ENCODE assay signal across 8 cellular contexts in the genomic region with DNA sequence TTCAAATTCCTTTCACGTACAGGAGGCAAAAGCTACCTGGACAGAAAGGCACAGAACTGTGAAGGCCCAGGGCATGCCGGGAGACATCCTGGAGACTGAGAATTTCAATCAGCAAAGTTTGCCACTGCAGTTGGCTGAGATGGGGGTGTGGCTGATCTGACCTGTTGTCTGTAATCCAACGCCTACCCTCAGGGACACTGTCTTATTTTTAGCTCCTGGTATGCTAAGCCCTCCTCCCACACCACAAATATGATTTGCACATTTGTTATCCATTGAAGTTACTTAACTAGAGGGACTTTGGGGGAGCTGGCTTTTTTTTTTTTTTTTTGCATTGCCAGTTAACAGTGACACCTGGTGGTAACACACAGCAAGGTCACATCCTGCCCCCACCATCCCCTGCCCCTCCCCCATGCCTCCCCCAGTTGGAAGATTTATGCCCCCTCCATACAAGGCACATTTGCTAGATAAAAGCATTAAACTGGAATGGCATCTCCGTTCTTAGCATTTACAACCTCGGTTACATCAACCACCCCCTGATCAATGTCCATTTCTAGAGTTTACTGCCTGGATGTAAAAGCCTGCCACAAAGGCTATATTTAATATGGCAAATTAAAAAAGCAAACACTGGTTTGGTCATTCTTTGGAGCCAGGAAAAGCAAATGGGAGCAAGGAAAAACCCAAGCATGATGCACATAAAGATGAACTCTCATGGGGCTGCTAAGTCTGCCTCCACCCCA. TPM values are rescaled to one million over a fixed set of nuclear protein-coding genes. Genes with fewer than 3 reads are reported as not detected.
A peak's percentile ranks its signal among the peaks of the same experiment; 100 is the strongest.
DNase-seq lines count a peak whose midpoint lies in the region; ATAC-seq, FAIRE-seq and TF ChIP-seq lines count a peak whose summit lies in the region.

No MANE protein-coding gene starts in this region.

- H3K36me3 Mint-ChIP-seq in activated naive CD4-positive, alpha-beta T cell treated with anti-CD3 and anti-CD28 coated beads, Interleukin-2, amount 10 ng/mL, durations not matched to agents 7 days and 5 days = peaks cover 35% of the 10 kb centered on the region
- H3K36me3 Mint-ChIP-seq in activated T-helper 1 cell treated with anti-CD3 and anti-CD28 coated beads, Interleukin-12 subunit alpha, Interleukin-12 subunit beta, Interleukin-2, Interleukin-4 antibody, amounts not matched to agents 30 ng/mL and 10 ng/mL and 1 ng/mL, durations not matched to agents 14 hours and 24 hours and 36 hours (ENCODE audit: low read depth) = peaks cover 35% of the 10 kb centered on the region

- H3K36me3 ChIP-seq in MM.1S (replicated peaks; ENCODE audit: insufficient read depth, low read length) (no peaks in the 10 kb centered on the region; the same call in 1 of the 2 replicates), upper lobe of left lung (peaks cover 18 to 47% (median 32%) of the 10 kb centered on the region in 4 donors), kidney (ENCODE audit: control insufficient read depth in 1 of 2, insufficient read depth in 2 of 2, low read length in 2 of 2) (peaks cover 15 to 33% of the 10 kb centered on the region in 2 donors)

- no peaks in the 10 kb centered on the region for H3K27me3 Mint-ChIP-seq in activated naive CD4-positive, alpha-beta T cell treated with anti-CD3 and anti-CD28 coated beads, Interleukin-2, amount 10 ng/mL, durations not matched to agents 7 days and 5 days
- no peaks in the 10 kb centered on the region for H3K27me3 Mint-ChIP-seq in activated T-helper 1 cell treated with anti-CD3 and anti-CD28 coated beads, Interleukin-12 subunit alpha, Interleukin-12 subunit beta, Interleukin-2, Interleukin-4 antibody, amounts not matched to agents 30 ng/mL and 10 ng/mL and 1 ng/mL, durations not matched to agents 14 hours and 24 hours and 36 hours (ENCODE audit: insufficient read depth)

- H3K4me1 ChIP-seq in MM.1S (ENCODE audit: low read length) (peaks cover 36% of the 10 kb centered on the region), upper lobe of left lung (peaks cover 50 to 68% (median 61%) of the 10 kb centered on the region in 4 donors), kidney (ENCODE audit: control insufficient read depth in 1 of 2, insufficient read depth in 1 of 2, low read depth in 1 of 2, low read length in 2 of 2) (peaks cover 3 to 5% of the 10 kb centered on the region in 2 donors)

- TF ChIP-seq POLR2A in upper lobe of left lung (IDR thresholded peaks at IDR 0.05) = no peak

- ATAC-seq in upper lobe of left lung (ENCODE audit: low FRiP score in 2 of 2) (peak in 1 of 2 donors; percentile 68), GM18907 (IDR thresholded peaks at IDR 0.05; ENCODE audit: unreplicated experiment) (no peak)

- H3K9me2 ChIP-seq in MM.1S (replicated peaks; ENCODE audit: insufficient read depth, low read length) = no peaks in the 10 kb centered on the region

- H3K79me2 ChIP-seq in MM.1S (ENCODE audit: low read length) = no peaks in the 10 kb centered on the region

- intact Hi-C loops in activated T-helper 1 cell treated with anti-CD3 and anti-CD28 coated beads, Interleukin-12 subunit alpha, Interleukin-12 subunit beta, Interleukin-2, Interleukin-4 antibody, amounts not matched to agents 30 ng/mL and 10 ng/mL and 1 ng/mL, durations not matched to agents 14 hours and 24 hours and 36 hours (cut with micrococcal nuclease) = loop anchor here (1.0 to 10.0 kb wide), 6 partner anchors 39 to 429 kb away; partner anchors contain the start of genes RPRD1B, TTI1 and VSTM2L
- intact Hi-C loops in kidney (cut with DNase I) = no loop called here

- H3K27ac ChIP-seq in MM.1S (ENCODE audit: low read length) (peak overlapping the region; percentile 87; the same call in 1 of the 2 replicates), upper lobe of left lung (peak overlapping the region; percentile 42 to 82 (median 49)), kidney (ENCODE audit: low read depth in 2 of 2, low read length in 2 of 2) (no peak overlapping the region)

- H3K4me3 ChIP-seq in MM.1S (ENCODE audit: low read length) = no peak overlapping the region
- no peak overlapping the region for H3K4me3 ChIP-seq in upper lobe of left lung
- H3K4me3 ChIP-seq in kidney (ENCODE audit: low read length in 2 of 2) = no peak overlapping the region

- CTCF ChIA-PET in activated naive CD4-positive, alpha-beta T cell treated with anti-CD3 and anti-CD28 coated beads, Interleukin-2, amount 10 ng/mL, durations not matched to agents 7 days and 5 days (lab: Charles Lee) = interaction anchor here (1.0 to 5.3 kb wide), 6 partner anchors 9 to 427 kb away, joined by 3 to 30 read pairs (median 4); no protein-coding TSS in a partner anchor

- TF ChIP-seq EP300 in upper lobe of left lung (IDR thresholded peaks at IDR 0.05) = peak in 1 of 4 donors; percentile 5

- H3K9me3 ChIP-seq in MM.1S (replicated peaks; ENCODE audit: insufficient read depth, low read length) = no peaks in the 10 kb centered on the region
- H3K9me3 ChIP-seq in upper lobe of left lung = no peaks in the 10 kb centered on the region
- no peaks in the 10 kb centered on the region for H3K9me3 ChIP-seq in kidney (ENCODE audit: control insufficient read depth in 1 of 2, low read length in 2 of 2)

- no peak overlapping the region for H3K27ac Mint-ChIP-seq in activated naive CD4-positive, alpha-beta T cell treated with anti-CD3 and anti-CD28 coated beads, Interleukin-2, amount 10 ng/mL, durations not matched to agents 7 days and 5 days
- H3K27ac Mint-ChIP-seq in activated T-helper 1 cell treated with anti-CD3 and anti-CD28 coated beads, Interleukin-12 subunit alpha, Interleukin-12 subunit beta, Interleukin-2, Interleukin-4 antibody, amounts not matched to agents 30 ng/mL and 10 ng/mL and 1 ng/mL, durations not matched to agents 14 hours and 24 hours and 36 hours = peak overlapping the region; percentile 32

- TF ChIP-seq CTCF in MM.1S (IDR thresholded peaks at IDR 0.05; ENCODE audit: low read length) (peak; percentile 51), upper lobe of left lung (IDR thresholded peaks at IDR 0.05) (peak in 2 of 6 experiments; percentile 17 to 63), kidney (IDR thresholded peaks at IDR 0.05; ENCODE audit: borderline replicate concordance, extremely low read depth, insufficient read depth) (no peak)

- no peaks in the 10 kb centered on the region for H3K9me3 Mint-ChIP-seq in activated naive CD4-positive, alpha-beta T cell treated with anti-CD3 and anti-CD28 coated beads, Interleukin-2, amount 10 ng/mL, durations not matched to agents 7 days and 5 days
- no peaks in the 10 kb centered on the region for H3K9me3 Mint-ChIP-seq in activated T-helper 1 cell treated with anti-CD3 and anti-CD28 coated beads, Interleukin-12 subunit alpha, Interleukin-12 subunit beta, Interleukin-2, Interleukin-4 antibody, amounts not matched to agents 30 ng/mL and 10 ng/mL and 1 ng/mL, durations not matched to agents 14 hours and 24 hours and 36 hours

- no peak overlapping the region for H3K4me3 Mint-ChIP-seq in activated naive CD4-positive, alpha-beta T cell treated with anti-CD3 and anti-CD28 coated beads, Interleukin-2, amount 10 ng/mL, durations not matched to agents 7 days and 5 days
- no peak overlapping the region for H3K4me3 Mint-ChIP-seq in activated T-helper 1 cell treated with anti-CD3 and anti-CD28 coated beads, Interleukin-12 subunit alpha, Interleukin-12 subunit beta, Interleukin-2, Interleukin-4 antibody, amounts not matched to agents 30 ng/mL and 10 ng/mL and 1 ng/mL, durations not matched to agents 14 hours and 24 hours and 36 hours

- no peaks in the 10 kb centered on the region for H3K27me3 ChIP-seq in MM.1S (replicated peaks; ENCODE audit: insufficient read depth, low read length)
- no peaks in the 10 kb centered on the region for H3K27me3 ChIP-seq in upper lobe of left lung

- 56 to 64% methylated on average over 5 of the region's 5 CpGs for WGBS in upper lobe of left lung, 2 donors

- H3K9ac ChIP-seq in MM.1S (ENCODE audit: low read length) = no peak overlapping the region
- no peak overlapping the region for H3K9ac ChIP-seq in kidney (ENCODE audit: low read length in 2 of 2)

- DNase-seq in activated naive CD4-positive, alpha-beta T cell treated with anti-CD3 and anti-CD28 coated beads, Interleukin-2, amount 10 ng/mL, durations not matched to agents 7 days and 5 days = peak; percentile 42
- no peak for DNase-seq in activated naive CD4-positive, alpha-beta T cell treated with Interleukin-2 at 50 U/mL for 16 hours
- DNase-seq in MM.1S (peak; percentile 49), iPS-NIHi7 (ENCODE audit: extremely low spot score) (peak; percentile 71), upper lobe of left lung (peak in 1 of 2 donors; percentile 54), kidney (no peak)
- DNase-seq in activated T-helper 1 cell treated with anti-CD3 and anti-CD28 coated beads, Interleukin-12 subunit alpha, Interleukin-12 subunit beta, Interleukin-2, Interleukin-4 antibody, amounts not matched to agents 30 ng/mL and 10 ng/mL and 1 ng/mL, durations not matched to agents 14 hours and 24 hours and 36 hours (ENCODE audit: low spot score) = no peak

- H3K4me2 ChIP-seq in MM.1S (ENCODE audit: low read depth, low read length) = no peak overlapping the region

- no peak for FAIRE-seq in kidney (lab: Jason Lieb, UNC)

- no peaks in the 10 kb centered on the region for H4K20me1 ChIP-seq in MM.1S (ENCODE audit: insufficient read depth, low read length)

- H3K4me1 Mint-ChIP-seq in activated naive CD4-positive, alpha-beta T cell treated with anti-CD3 and anti-CD28 coated beads, Interleukin-2, amount 10 ng/mL, durations not matched to agents 7 days and 5 days = peaks cover 23% of the 10 kb centered on the region
- H3K4me1 Mint-ChIP-seq in activated T-helper 1 cell treated with anti-CD3 and anti-CD28 coated beads, Interleukin-12 subunit alpha, Interleukin-12 subunit beta, Interleukin-2, Interleukin-4 antibody, amounts not matched to agents 30 ng/mL and 10 ng/mL and 1 ng/mL, durations not matched to agents 14 hours and 24 hours and 36 hours (ENCODE audit: low read depth) = peaks cover 25% of the 10 kb centered on the region

- peaks cover 21% of the 10 kb centered on the region for H3F3A ChIP-seq in MM.1S (ENCODE audit: insufficient read depth, low read length)

- H2AFZ ChIP-seq in MM.1S (ENCODE audit: low read length) = no peak overlapping the region

RNA-seq across cellular contexts. Expression of gene TTI1, which starts 40.3 kb away (rescaled TPM):
- 41.7 and 43.1 TPM in 2 replicates for total RNA-seq in activated T-helper 1 cell treated with anti-CD3 and anti-CD28 coated beads, Interleukin-12 subunit alpha, Interleukin-12 subunit beta, Interleukin-2, Interleukin-4 antibody, amounts not matched to agents 30 ng/mL and 10 ng/mL and 1 ng/mL, durations not matched to agents 14 hours and 24 hours and 36 hours
- 10 to 100 TPM; 11.2 to 30.4 (median 15.1) TPM for total RNA-seq in upper lobe of left lung
- 19.5 TPM for total RNA-seq in kidney
- 8.6 TPM for polyA plus RNA-seq in kidney (ENCODE audit: insufficient read depth, low read depth, low replicate concordance)

RNA-seq across cellular contexts. Expression of gene RPRD1B, which starts 40.6 kb away (rescaled TPM):
- total RNA-seq in activated T-helper 1 cell treated with anti-CD3 and anti-CD28 coated beads, Interleukin-12 subunit alpha, Interleukin-12 subunit beta, Interleukin-2, Interleukin-4 antibody, amounts not matched to agents 30 ng/mL and 10 ng/mL and 1 ng/mL, durations not matched to agents 14 hours and 24 hours and 36 hours = 48.8 and 49.7 TPM in 2 replicates
- total RNA-seq in upper lobe of left lung (10 to 100 TPM; 26.0 to 75.4 (median 29.2) TPM), kidney (34.4 TPM)
- polyA plus RNA-seq in kidney (ENCODE audit: insufficient read depth, low read depth, low replicate concordance) = 13.4 TPM

Comparison
In these comparisons a context has a peak if more than half of its experiments do, and no peak if none do; other contexts are left out.
1. DNase-seq: peak in activated naive CD4-positive, alpha-beta T cell treated with anti-CD3 and anti-CD28 coated beads, Interleukin-2, amount 10 ng/mL, durations not matched to agents 7 days and 5 days (single experiment), MM.1S (single experiment) and iPS-NIHi7 (single experiment); none in activated naive CD4-positive, alpha-beta T cell treated with Interleukin-2 at 50 U/mL for 16 hours (single experiment), activated T-helper 1 cell treated with anti-CD3 and anti-CD28 coated beads, Interleukin-12 subunit alpha, Interleukin-12 subunit beta, Interleukin-2, Interleukin-4 antibody, amounts not matched to agents 30 ng/mL and 10 ng/mL and 1 ng/mL, durations not matched to agents 14 hours and 24 hours and 36 hours (single experiment) and kidney (single experiment).
2. H3K27ac ChIP-seq: peak in MM.1S (single experiment) and upper lobe of left lung (4 of 4); none in kidney (0 of 2).